ENCODE assay signal across 8 cellular contexts in the genomic region with DNA sequence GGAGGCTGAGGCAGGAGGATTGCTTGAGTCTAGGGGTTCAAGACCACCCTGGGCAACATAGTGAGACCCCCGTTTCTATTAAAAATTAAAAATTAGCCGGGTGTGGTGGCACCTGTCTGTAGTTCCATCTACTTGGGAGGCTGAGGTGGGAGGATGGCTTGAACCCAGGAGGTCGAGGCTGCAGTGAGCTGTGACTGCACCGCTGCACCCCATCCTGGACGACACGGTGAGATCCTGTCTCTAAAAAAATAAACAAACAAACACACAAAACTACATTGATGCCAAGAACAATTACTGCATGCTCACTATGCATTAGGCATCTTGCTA. TPM values are rescaled to one million over a fixed set of nuclear protein-coding genes. Genes with fewer than 3 reads are reported as not detected.
DNase-seq lines count a peak whose midpoint lies in the region; ATAC-seq and TF ChIP-seq lines count a peak whose summit lies in the region.

No MANE protein-coding gene starts in this region.

- H3K27me3 Mint-ChIP-seq in naive B cell: no peaks in the 10 kb centered on the region

- H2AFZ ChIP-seq in Karpas-422 (ENCODE audit: low read length): no peak overlapping the region

- no peaks in the 10 kb centered on the region; the same call in 1 of the 2 replicates for H4K20me1 ChIP-seq in Karpas-422 (ENCODE audit: insufficient read depth, low read depth, low read length)

- POLR2A ChIA-PET in AG04450 (lab: Yijun Ruan, JAX): interaction anchor here (0.7 to 1.0 kb wide), 3 partner anchors 10 to 472 kb away, joined by 3 to 6 read pairs (median 3); no protein-coding TSS in a partner anchor

- CTCF ChIA-PET in AG04450 (lab: Charles Lee): no interaction called here

- H3K9ac ChIP-seq in Karpas-422 (ENCODE audit: low read length): peak overlapping the region; percentile 43; the same call in 1 of the 2 replicates
- no peak overlapping the region for H3K9ac ChIP-seq in colonic mucosa (ENCODE audit: low read depth in 2 of 2, low read length in 2 of 2)

- H3K4me1 Mint-ChIP-seq in naive B cell: peaks cover 36 to 59% (median 51%) of the 10 kb centered on the region in 3 donors

- H3K4me1 ChIP-seq in Karpas-422 (ENCODE audit: low read length): peaks cover 27% of the 10 kb centered on the region
- peaks cover 7% of the 10 kb centered on the region for H3K4me1 ChIP-seq in colonic mucosa

- no peaks in the 10 kb centered on the region for H3K9me3 ChIP-seq in AG04450 (ENCODE audit: control insufficient read depth, insufficient read depth, low read length)
- no peaks in the 10 kb centered on the region for H3K9me3 ChIP-seq in Karpas-422 (ENCODE audit: low read length)
- no peaks in the 10 kb centered on the region for H3K9me3 ChIP-seq in colonic mucosa

- H3K27ac Mint-ChIP-seq in naive B cell: peak overlapping the region in 2 of 6 donors; percentile 39 to 85

- H3K4me3 ChIP-seq in AG04450 (ENCODE audit: low read depth, low read length) (peak overlapping the region; percentile 86), Karpas-422 (ENCODE audit: low read length) (peak overlapping the region; percentile 48), colonic mucosa (peak overlapping the region; percentile 36)

- DNase-seq in AG04450 (ENCODE audit: low read depth, low spot score) (no peak), Karpas-422 (no peak), colonic mucosa (no peak), naive B cell (no peak), DMS79 treated with DMSO at 0.1 percent for 48 hours (lab: John Stamatoyannopoulos, UW) (no peak), D341Med (ENCODE audit: low spot score) (no peak)
- DNase-seq in stimulated activated CD4-positive, alpha-beta T cell treated with anti-CD3 and anti-CD28 coated beads, Interleukin-15, amount 100 ng/mL, for 24 hours: no peak

- ATAC-seq in naive B cell (ENCODE audit: low read depth in 2 of 2): no peak
- ATAC-seq in HG03439 (IDR thresholded peaks at IDR 0.05; ENCODE audit: unreplicated experiment): no peak

- peak overlapping the region; percentile 55 for H3K4me2 ChIP-seq in Karpas-422 (ENCODE audit: low read depth, low read length, poor library complexity, severe bottlenecking)

- H3K27me3 ChIP-seq in AG04450 (ENCODE audit: control insufficient read depth, insufficient read depth, low read length) (no peaks in the 10 kb centered on the region), Karpas-422 (ENCODE audit: low read length) (no peaks in the 10 kb centered on the region), colonic mucosa (no peaks in the 10 kb centered on the region)

- H3K4me3 Mint-ChIP-seq in naive B cell: peak overlapping the region; percentile 65 to 92 (median 86)

- H3K36me3 ChIP-seq in Karpas-422 (ENCODE audit: insufficient read depth, low read length) (no peaks in the 10 kb centered on the region), colonic mucosa (no peaks in the 10 kb centered on the region)

- H3K36me3 Mint-ChIP-seq in naive B cell: no peaks in the 10 kb centered on the region

- H3K27ac ChIP-seq in AG04450 (ENCODE audit: low read depth, low read length) (no peak overlapping the region), Karpas-422 (ENCODE audit: low read length) (no peak overlapping the region), colonic mucosa (no peak overlapping the region)

- H3K9me2 ChIP-seq in Karpas-422 (replicated peaks; ENCODE audit: insufficient read depth, low read length): no peaks in the 10 kb centered on the region

- intact Hi-C loops in colonic mucosa (cut with DNase I): no loop called here

- no peaks in the 10 kb centered on the region for H3K79me2 ChIP-seq in Karpas-422 (ENCODE audit: low read length)

- H3K9me3 Mint-ChIP-seq in naive B cell: peaks cover 0 to 5% (median 0%) of the 10 kb centered on the region in 7 donors

- TF ChIP-seq CTCF in AG04450 (IDR thresholded peaks at IDR 0.05; ENCODE audit: low read depth, low read length) (no peak), colonic mucosa (IDR thresholded peaks at IDR 0.05) (no peak)

RNA-seq across cellular contexts. Expression of a gene that starts 0.8 kb away (rescaled TPM):
- polyA plus RNA-seq in AG04450 (2011; rRNA removed): 8.7 and 13.4 TPM in 2 replicates
- 4.0 and 4.3 TPM in 2 replicates for polyA minus RNA-seq in AG04450 (2011; rRNA and poly(A)+ RNA removed)
- 0.82 and 5.0 TPM in 2 replicates for total RNA-seq in Karpas-422 (2014; rRNA removed; shearing (Covaris generic); ENCODE audit: low replicate concordance)
- total RNA-seq in colonic mucosa: 1 to 10 TPM; 8.7 to 8.8 TPM
- polyA plus RNA-seq in naive B cell (ENCODE audit: low read depth in 6 of 6): 10 to 100 TPM in 4 of 6 donors, 1 to 10 TPM in 2; 6.5 to 20.9 (median 12.3) TPM

RNA-seq across cellular contexts. Expression of a gene that starts 48.0 kb away (rescaled TPM):
- polyA plus RNA-seq in AG04450 (2011; rRNA removed) (101 and 110 TPM in 2 replicates), naive B cell (ENCODE audit: low read depth in 6 of 6) (100 to 1,000 TPM in 3 of 6 donors, 10 to 100 TPM in 3; 69.6 to 123 (median 94.4) TPM)
- polyA minus RNA-seq in AG04450 (2011; rRNA and poly(A)+ RNA removed): 94.4 and 101 TPM in 2 replicates
- 87.0 and 152 TPM in 2 replicates for total RNA-seq in Karpas-422 (2014; rRNA removed; shearing (Covaris generic); ENCODE audit: low replicate concordance)
- total RNA-seq in colonic mucosa: 100 to 1,000 TPM in 1 of 2 donors, 10 to 100 TPM in 1; 94.4 to 180 TPM

Comparison
In these comparisons a context has a peak if more than half of its experiments do, and no peak if none do; other contexts are left out.
1. H3K4me3 ChIP-seq: peak in every context shown above with its lines; median percentile 86 in AG04450; 48 in Karpas-422; 36 in colonic mucosa.